Comparison of ENCODE assay signal across 1 cellular context in genomic region chr17:44014437-44015172, GRCh38.
TF ChIP-seq lines count a peak whose summit lies in the region.

TSS of gene TMEM101 (minus strand) at chr17:44014963. CDS start at chr17:44014952, 11 bp downstream.

TF ChIP-seq in GM12878, 131 proteins besides CTCF, POLR2A, EP300 and RAD21 (continued from another document and continues in another):
- TF ChIP-seq E2F8 (IDR thresholded peaks at IDR 0.05; ENCODE audit: low read depth, partially characterized antibody) (peak; percentile 94), ZBED1 (IDR thresholded peaks at IDR 0.05; ENCODE audit: borderline replicate concordance) (no peak), ESRRA (IDR thresholded peaks at IDR 0.05; ENCODE audit: low read length) (peak; percentile 91), ZNF207 (IDR thresholded peaks at IDR 0.05; ENCODE audit: borderline replicate concordance) (peak; percentile 88), ZNF217 (IDR thresholded peaks at IDR 0.05) (no peak), SMAD1 (IDR thresholded peaks at IDR 0.05; ENCODE audit: low read depth, partially characterized antibody) (no peak), ZNF622 (IDR thresholded peaks at IDR 0.05) (no peak), HDGF (IDR thresholded peaks at IDR 0.05) (no peak), TBL1XR1 (IDR thresholded peaks at IDR 0.05; ENCODE audit: low read depth, low read length) (peak; percentile 94; the same call in 1 of the 2 replicates), DPF2 (IDR thresholded peaks at IDR 0.05) (no peak), EGR1 (IDR thresholded peaks at IDR 0.05; ENCODE audit: borderline replicate concordance in 1 of 2, low read depth in 2 of 2, low read length in 2 of 2) (peak; percentile 44 to 55; a peak in 2 of 3 replicates), BCL11A (IDR thresholded peaks at IDR 0.05; ENCODE audit: low read depth, low read length) (no peak), KAT2A (conservative IDR thresholded peaks at IDR 0.05; ENCODE audit: control insufficient read depth, low read depth, low read length) (no peak), ZZZ3 (IDR thresholded peaks at IDR 0.05; ENCODE audit: control insufficient read depth, insufficient read length, low read depth) (peak; percentile 22), RUNX3 (IDR thresholded peaks at IDR 0.05; ENCODE audit: low read length) (peak; percentile 49; the same call in 1 of the 2 replicates), CREB1 (IDR thresholded peaks at IDR 0.05; ENCODE audit: low read depth) (peak; percentile 96), IRF4 (IDR thresholded peaks at IDR 0.05; ENCODE audit: low read depth, low read length) (peak; percentile 75), LARP7 (IDR thresholded peaks at IDR 0.05) (peak; percentile 67; the same call in 1 of the 2 replicates), USF2 (IDR thresholded peaks at IDR 0.05; ENCODE audit: borderline replicate concordance, low read depth, low read length) (no peak), NR2C2 (IDR thresholded peaks at IDR 0.05; ENCODE audit: borderline replicate concordance, control insufficient read depth, insufficient read length, low read depth) (peak; percentile 88), ZBTB11 (CRISPR knock-in tag; IDR thresholded peaks at IDR 0.05) (peak; percentile 94), EZH2 (IDR thresholded peaks at IDR 0.05; ENCODE audit: borderline replicate concordance, control insufficient read depth, low read depth, low read length) (no peak), GATAD2B (conservative IDR thresholded peaks at IDR 0.05; ENCODE audit: low read depth) (peak; percentile 27; the same call in 1 of the 2 replicates), CHD1 (IDR thresholded peaks at IDR 0.05; ENCODE audit: low read depth, low read length) (no peak), SP1 (IDR thresholded peaks at IDR 0.05; ENCODE audit: low read depth, low read length) (peak; percentile 82), POU2F2 (IDR thresholded peaks at IDR 0.05; ENCODE audit: borderline replicate concordance, low read depth, low read length) (peak; percentile 95), STAT1 (conservative IDR thresholded peaks at IDR 0.05) (peak; percentile 99), NRF1 (conservative IDR thresholded peaks at IDR 0.05; ENCODE audit: low read depth, low read length) (peak; percentile 64), IKZF2 (IDR thresholded peaks at IDR 0.05) (peak in 1 of 2 experiments; percentile 32; a peak in 1 of 4 replicates), ZNF24 (IDR thresholded peaks at IDR 0.05) (peak; percentile 68), MEF2B (IDR thresholded peaks at IDR 0.05; ENCODE audit: partially characterized antibody, poor library complexity, severe bottlenecking) (no peak), NR2F1 (conservative IDR thresholded peaks at IDR 0.05) (peak; percentile 81), KDM1A (IDR thresholded peaks at IDR 0.05; ENCODE audit: borderline replicate concordance) (no peak), PML (IDR thresholded peaks at IDR 0.05; ENCODE audit: low read length) (peak; percentile 73; the same call in 1 of the 2 replicates), JUND (IDR thresholded peaks at IDR 0.05; ENCODE audit: low read depth, low read length) (no peak), ZBTB4 (CRISPR knock-in tag; IDR thresholded peaks at IDR 0.05) (no peak), KLF5 (IDR thresholded peaks at IDR 0.05; ENCODE audit: partially characterized antibody) (peak; percentile 92), CHD4 (IDR thresholded peaks at IDR 0.05) (no peak), ETV6 (conservative IDR thresholded peaks at IDR 0.05 in 1 of 2, IDR thresholded peaks at IDR 0.05 in 1 of 2; ENCODE audit: borderline replicate concordance in 1 of 2, low read depth in 1 of 2) (peak in 1 of 2 experiments; percentile 68; a peak in 1 of 4 replicates), SMAD5 (IDR thresholded peaks at IDR 0.05; ENCODE audit: low read depth) (no peak), CBX3 (IDR thresholded peaks at IDR 0.05; ENCODE audit: borderline replicate concordance, low read depth) (no peak), CREM (IDR thresholded peaks at IDR 0.05; ENCODE audit: low read depth) (peak; percentile 99), MTA2 (IDR thresholded peaks at IDR 0.05; ENCODE audit: low read depth) (peak; percentile 87), ZBTB33 (IDR thresholded peaks at IDR 0.05) (no peak), SMARCA5 (IDR thresholded peaks at IDR 0.05) (peak; percentile 81; the same call in 1 of the 2 replicates), CBFB (IDR thresholded peaks at IDR 0.05; ENCODE audit: low read depth) (peak; percentile 71; the same call in 1 of the 2 replicates), BRCA1 (IDR thresholded peaks at IDR 0.05; ENCODE audit: low read depth, low read length) (no peak), ASH2L (IDR thresholded peaks at IDR 0.05; ENCODE audit: borderline replicate concordance, low read depth) (no peak), ATF3 (IDR thresholded peaks at IDR 0.05; ENCODE audit: borderline replicate concordance, extremely low read depth, low read depth, low read length) (no peak), IRF3 (IDR thresholded peaks at IDR 0.05) (peak; percentile 61; the same call in 1 of the 2 replicates), CEBPB (IDR thresholded peaks at IDR 0.05; ENCODE audit: borderline replicate concordance in 1 of 2, low read depth in 2 of 2, low read length in 2 of 2) (no peak), BMI1 (IDR thresholded peaks at IDR 0.05; ENCODE audit: borderline replicate concordance) (no peak), E2F4 (IDR thresholded peaks at IDR 0.05; ENCODE audit: low read depth, low read length) (no peak), YBX1 (IDR thresholded peaks at IDR 0.05) (no peak), SUZ12 (IDR thresholded peaks at IDR 0.05; ENCODE audit: unreplicated experiment) (no peak), FOXK2 (IDR thresholded peaks at IDR 0.05) (no peak), HCFC1 (IDR thresholded peaks at IDR 0.05; ENCODE audit: low read length) (peak; percentile 99), FOXM1 (IDR thresholded peaks at IDR 0.05; ENCODE audit: low read depth, low read length) (no peak), CHD2 (IDR thresholded peaks at IDR 0.05; ENCODE audit: borderline replicate concordance, low read depth, low read length) (peak; percentile 87), TCF7 (IDR thresholded peaks at IDR 0.05; ENCODE audit: borderline replicate concordance) (no peak), RBBP5 (conservative IDR thresholded peaks at IDR 0.05) (no peak), TAF1 (IDR thresholded peaks at IDR 0.05; ENCODE audit: borderline replicate concordance, low read depth, low read length) (peak; percentile 91), ATF7 (IDR thresholded peaks at IDR 0.05; ENCODE audit: low read depth) (peak; percentile 60; the same call in 1 of the 2 replicates)
